In genomic region chr11:128195057-128195751, GRCh38 we compare ENCODE assay signal across 1 cellular context.
TF ChIP-seq lines count a peak whose summit lies in the region.

No MANE protein-coding gene starts in this region.

TF ChIP-seq in SK-N-SH, 30 proteins besides CTCF, POLR2A, EP300 and RAD21 (continued from another document):
- TF ChIP-seq ZBTB33 (IDR thresholded peaks at IDR 0.05; ENCODE audit: borderline replicate concordance, low read depth) (no peak), CHD2 (IDR thresholded peaks at IDR 0.05; ENCODE audit: low read length, partially characterized antibody) (no peak), ELF1 (IDR thresholded peaks at IDR 0.05) (no peak), REST (IDR thresholded peaks at IDR 0.05; ENCODE audit: low read depth, low read length) (no peak), MXI1 (IDR thresholded peaks at IDR 0.05; ENCODE audit: low read depth, low read length) (no peak)
